8 cellular contexts compared by ENCODE assay signal in genomic region chr16:31487720-31488629, GRCh38. TPM values are rescaled to one million over a fixed set of nuclear protein-coding genes. Genes with fewer than 3 reads are reported as not detected.
A peak's percentile ranks its signal among the peaks of the same experiment; 100 is the strongest.
DNase-seq lines count a peak whose midpoint lies in the region; ATAC-seq and TF ChIP-seq lines count a peak whose summit lies in the region.

No MANE protein-coding gene starts in this region.

- H3K27me3 Mint-ChIP-seq in activated T-helper 1 cell treated with anti-CD3 and anti-CD28 coated beads, Interleukin-12 subunit alpha, Interleukin-12 subunit beta, Interleukin-2, Interleukin-4 antibody, amounts not matched to agents 30 ng/mL and 10 ng/mL and 1 ng/mL, durations not matched to agents 14 hours and 24 hours and 36 hours (ENCODE audit: insufficient read depth), result peaks cover 23% of the 10 kb centered on the region
- H3K27me3 Mint-ChIP-seq in osteocyte (ENCODE audit: unreplicated experiment), result peaks cover 3% of the 10 kb centered on the region

- no peaks in the 10 kb centered on the region for H3K4me1 Mint-ChIP-seq in activated T-helper 1 cell treated with anti-CD3 and anti-CD28 coated beads, Interleukin-12 subunit alpha, Interleukin-12 subunit beta, Interleukin-2, Interleukin-4 antibody, amounts not matched to agents 30 ng/mL and 10 ng/mL and 1 ng/mL, durations not matched to agents 14 hours and 24 hours and 36 hours (ENCODE audit: low read depth)
- peaks cover 11% of the 10 kb centered on the region for H3K4me1 Mint-ChIP-seq in osteocyte (ENCODE audit: unreplicated experiment)

- H3K4me3 ChIP-seq in foreskin fibroblast (ENCODE audit: low read depth in 1 of 2, low read length in 2 of 2), result peak overlapping the region; percentile 47 to 58
- peak overlapping the region; percentile 35 to 51 for H3K4me3 ChIP-seq in uterus

- peak overlapping the region; percentile 87 for H3K4me3 Mint-ChIP-seq in activated T-helper 1 cell treated with anti-CD3 and anti-CD28 coated beads, Interleukin-12 subunit alpha, Interleukin-12 subunit beta, Interleukin-2, Interleukin-4 antibody, amounts not matched to agents 30 ng/mL and 10 ng/mL and 1 ng/mL, durations not matched to agents 14 hours and 24 hours and 36 hours
- peak overlapping the region; percentile 74 for H3K4me3 Mint-ChIP-seq in osteocyte (ENCODE audit: unreplicated experiment)

- intact Hi-C loops in activated T-helper 1 cell treated with anti-CD3 and anti-CD28 coated beads, Interleukin-12 subunit alpha, Interleukin-12 subunit beta, Interleukin-2, Interleukin-4 antibody, amounts not matched to agents 30 ng/mL and 10 ng/mL and 1 ng/mL, durations not matched to agents 14 hours and 24 hours and 36 hours (cut with micrococcal nuclease), result loop anchor here (1.0 to 2.0 kb wide), 3 partner anchors 11 to 29 kb away; partner anchors contain the start of genes ARMC5 and RUSF1
- intact Hi-C loops in uterus (cut with DNase I; ENCODE audit: low total_unique reads), result no loop called here

- TF ChIP-seq CTCF in foreskin fibroblast (IDR thresholded peaks at IDR 0.05; ENCODE audit: low read depth, low read length) (no peak), osteocyte (IDR thresholded peaks at IDR 0.05) (no peak), uterus (IDR thresholded peaks at IDR 0.05) (no peak)

- TF ChIP-seq POLR2A in uterus (IDR thresholded peaks at IDR 0.05), result no peak

- no peak overlapping the region for H3K27ac ChIP-seq in uterus

- H3K36me3 Mint-ChIP-seq in activated T-helper 1 cell treated with anti-CD3 and anti-CD28 coated beads, Interleukin-12 subunit alpha, Interleukin-12 subunit beta, Interleukin-2, Interleukin-4 antibody, amounts not matched to agents 30 ng/mL and 10 ng/mL and 1 ng/mL, durations not matched to agents 14 hours and 24 hours and 36 hours (ENCODE audit: low read depth), result peaks cover 2% of the 10 kb centered on the region
- peaks cover 19% of the 10 kb centered on the region for H3K36me3 Mint-ChIP-seq in osteocyte (ENCODE audit: unreplicated experiment)

- in situ Hi-C loops in ACHN (cut with HindIII; ENCODE audit: low pct_ligation_motif_present, low pct_unique_long_range_greater_than_20kb, low sequenced_read_pairs), result no loop called here

- no peaks in the 10 kb centered on the region for H3K36me3 ChIP-seq in uterus

- no peaks in the 10 kb centered on the region for H3K9me3 ChIP-seq in uterus

- no peaks in the 10 kb centered on the region for H3K27me3 ChIP-seq in uterus

- peaks cover 0 to 20% of the 10 kb centered on the region in 2 donors for H3K4me1 ChIP-seq in uterus

- no peaks in the 10 kb centered on the region for H3K9me3 Mint-ChIP-seq in activated T-helper 1 cell treated with anti-CD3 and anti-CD28 coated beads, Interleukin-12 subunit alpha, Interleukin-12 subunit beta, Interleukin-2, Interleukin-4 antibody, amounts not matched to agents 30 ng/mL and 10 ng/mL and 1 ng/mL, durations not matched to agents 14 hours and 24 hours and 36 hours
- H3K9me3 Mint-ChIP-seq in osteocyte (ENCODE audit: unreplicated experiment), result no peaks in the 10 kb centered on the region

- ATAC-seq in GM18861 (IDR thresholded peaks at IDR 0.05; ENCODE audit: unreplicated experiment) (peak; percentile 81), HG03135 (IDR thresholded peaks at IDR 0.05; ENCODE audit: unreplicated experiment) (peak; percentile 86)

- peak; percentile 79 for DNase-seq in ACHN
- DNase-seq in NOMO-1 (lab: John Stamatoyannopoulos, UW; ENCODE audit: unreplicated experiment in 2 of 2), result peak; percentile 45 to 69
- peak; percentile 59 for DNase-seq in activated T-helper 1 cell treated with anti-CD3 and anti-CD28 coated beads, Interleukin-12 subunit alpha, Interleukin-12 subunit beta, Interleukin-2, Interleukin-4 antibody, amounts not matched to agents 30 ng/mL and 10 ng/mL and 1 ng/mL, durations not matched to agents 14 hours and 24 hours and 36 hours (ENCODE audit: low spot score)
- DNase-seq in foreskin fibroblast, result peak in 1 of 2 donors; percentile 64
- no peak for DNase-seq in osteocyte (ENCODE audit: extremely low spot score, unreplicated experiment)
- DNase-seq in uterus, result peak in 1 of 2 donors; percentile 56

- H3K27ac Mint-ChIP-seq in activated T-helper 1 cell treated with anti-CD3 and anti-CD28 coated beads, Interleukin-12 subunit alpha, Interleukin-12 subunit beta, Interleukin-2, Interleukin-4 antibody, amounts not matched to agents 30 ng/mL and 10 ng/mL and 1 ng/mL, durations not matched to agents 14 hours and 24 hours and 36 hours, result no peak overlapping the region
- H3K27ac Mint-ChIP-seq in osteocyte (ENCODE audit: unreplicated experiment), result no peak overlapping the region

RNA-seq across cellular contexts. Expression of gene SLC5A2, which starts 5.1 kb away (rescaled TPM):
- total RNA-seq in activated T-helper 1 cell treated with anti-CD3 and anti-CD28 coated beads, Interleukin-12 subunit alpha, Interleukin-12 subunit beta, Interleukin-2, Interleukin-4 antibody, amounts not matched to agents 30 ng/mL and 10 ng/mL and 1 ng/mL, durations not matched to agents 14 hours and 24 hours and 36 hours, result not detected in 2 replicates
- total RNA-seq in osteocyte, result not detected in 2 replicates
- total RNA-seq in uterus, result 1 to 10 TPM in 1 of 4 donors, under 1 TPM in 1, not detected in 2; 0.83 to 2.4 TPM

RNA-seq across cellular contexts. Expression of gene TGFB1I1, which starts 16.0 kb away (rescaled TPM):
- 0.78 and 1.2 TPM in 2 replicates for total RNA-seq in activated T-helper 1 cell treated with anti-CD3 and anti-CD28 coated beads, Interleukin-12 subunit alpha, Interleukin-12 subunit beta, Interleukin-2, Interleukin-4 antibody, amounts not matched to agents 30 ng/mL and 10 ng/mL and 1 ng/mL, durations not matched to agents 14 hours and 24 hours and 36 hours
- total RNA-seq in osteocyte (112 and 120 TPM in 2 replicates), uterus (100 to 1,000 TPM in 2 of 4 donors, 10 to 100 TPM in 2; 61.1 to 336 (median 107) TPM)

RNA-seq across cellular contexts. Expression of gene RUSF1, which starts 20.2 kb away (rescaled TPM):
- 36.3 and 42.2 TPM in 2 replicates for total RNA-seq in activated T-helper 1 cell treated with anti-CD3 and anti-CD28 coated beads, Interleukin-12 subunit alpha, Interleukin-12 subunit beta, Interleukin-2, Interleukin-4 antibody, amounts not matched to agents 30 ng/mL and 10 ng/mL and 1 ng/mL, durations not matched to agents 14 hours and 24 hours and 36 hours
- total RNA-seq in osteocyte, result 72.5 and 76.8 TPM in 2 replicates
- total RNA-seq in uterus, result 10 to 100 TPM; 19.2 to 93.5 (median 82.9) TPM

RNA-seq across cellular contexts. Expression of gene ARMC5, which starts 28.7 kb away (rescaled TPM):
- total RNA-seq in activated T-helper 1 cell treated with anti-CD3 and anti-CD28 coated beads, Interleukin-12 subunit alpha, Interleukin-12 subunit beta, Interleukin-2, Interleukin-4 antibody, amounts not matched to agents 30 ng/mL and 10 ng/mL and 1 ng/mL, durations not matched to agents 14 hours and 24 hours and 36 hours, result 11.2 and 12.7 TPM in 2 replicates
- total RNA-seq in osteocyte, result 12.3 and 12.8 TPM in 2 replicates
- 10 to 100 TPM in 2 of 4 donors, 1 to 10 TPM in 2; 2.1 to 12.7 (median 8.0) TPM for total RNA-seq in uterus

RNA-seq across cellular contexts. Expression of gene AHSP, which starts 39.7 kb away (rescaled TPM):
- not detected in 2 replicates for total RNA-seq in activated T-helper 1 cell treated with anti-CD3 and anti-CD28 coated beads, Interleukin-12 subunit alpha, Interleukin-12 subunit beta, Interleukin-2, Interleukin-4 antibody, amounts not matched to agents 30 ng/mL and 10 ng/mL and 1 ng/mL, durations not matched to agents 14 hours and 24 hours and 36 hours
- not detected in 2 replicates for total RNA-seq in osteocyte
- 1 to 10 TPM in 1 of 4 donors, not detected in 3; 5.6 TPM for total RNA-seq in uterus

Comparison
In these comparisons a context has a peak if more than half of its experiments do, and no peak if none do; other contexts are left out.
1. RNA of gene TGFB1I1, which starts 16.0 kb away (total RNA-seq): 61.1 to 336 TPM in uterus and 112 to 120 TPM in osteocyte; 0.78 to 1.2 TPM in activated T-helper 1 cell treated with anti-CD3 and anti-CD28 coated beads, Interleukin-12 subunit alpha, Interleukin-12 subunit beta, Interleukin-2, Interleukin-4 antibody, amounts not matched to agents 30 ng/mL and 10 ng/mL and 1 ng/mL, durations not matched to agents 14 hours and 24 hours and 36 hours; every median in the first group is over 10 times any median in the second.